Comparison of ENCODE assay signal across 21 cellular contexts in the genomic region with DNA sequence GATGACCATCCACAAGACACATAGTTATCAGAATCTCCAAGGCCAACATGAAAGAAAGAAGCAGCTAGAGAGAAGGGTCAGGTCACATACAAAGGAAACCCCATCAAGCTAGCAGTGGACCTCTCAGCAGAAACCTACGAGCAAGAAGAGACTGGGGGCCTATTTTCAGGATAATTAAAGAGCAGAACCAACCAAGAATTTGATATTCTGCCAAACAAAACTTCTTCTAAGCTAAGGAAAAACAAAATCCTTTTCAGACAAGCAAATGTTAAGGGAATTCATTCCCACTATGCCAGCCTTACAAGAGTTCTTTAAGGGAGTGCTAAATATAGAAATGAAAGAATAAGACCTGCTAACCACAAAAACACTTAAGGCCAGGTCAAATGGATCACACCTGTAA.
"Had no signal": no experiment of that assay in that cellular context is flagged by ENCODE, and none has a peak within 500 bp of the region (broad histone marks: within the 10 kb centered on the region; RNA-seq: fewer than 3 reads in every experiment).

No MANE protein-coding gene starts in this region.

- H3K36me3 ChIP-seq: brain microvascular endothelial cell, gastrocnemius medialis, right atrium auricular region, tibial artery had no signal

- H3K27me3 ChIP-seq: brain microvascular endothelial cell, gastrocnemius medialis, right atrium auricular region, spleen, suprapubic skin, tibial artery had no signal

- H3K4me3 ChIP-seq: gastrocnemius medialis, psoas muscle, right atrium auricular region, spleen, suprapubic skin, tibial artery had no signal

- H3K9me3 ChIP-seq: gastrocnemius medialis, psoas muscle, right atrium auricular region, spleen, suprapubic skin, tibial artery had no signal

- ATAC-seq: activated CD4-positive, alpha-beta T cell treated with anti-CD3 and anti-CD28 coated beads for 36 hours; activated CD8-positive, alpha-beta memory T cell treated with anti-CD3 and anti-CD28 coated beads, Interleukin-2, amount 10 ng/mL, durations not matched to agents 7 days and 5 days; activated CD8-positive, alpha-beta T cell treated with anti-CD3 and anti-CD28 coated beads, Interleukin-2, amount 10 ng/mL, durations not matched to agents 7 days and 5 days; activated naive CD8-positive, alpha-beta T cell treated with anti-CD3 and anti-CD28 coated beads, Interleukin-2, amount 50 U/mL, for 24 hours; gastrocnemius medialis; naive thymus-derived CD4-positive, alpha-beta T cell had no signal

- H3K27ac ChIP-seq: brain microvascular endothelial cell, gastrocnemius medialis, parathyroid adenoma, psoas muscle, right atrium auricular region, spleen, suprapubic skin, tibial artery had no signal

- DNase-seq: activated CD4-positive, alpha-beta T cell treated with anti-CD3 and anti-CD28 coated beads for 36 hours; activated CD4-positive, CD25-positive, alpha-beta regulatory T cell; activated CD8-positive, alpha-beta memory T cell treated with anti-CD3 and anti-CD28 coated beads, Interleukin-2, amount 10 ng/mL, durations not matched to agents 7 days and 5 days; activated CD8-positive, alpha-beta T cell treated with anti-CD3 and anti-CD28 coated beads, Interleukin-2, amount 10 ng/mL, durations not matched to agents 7 days and 5 days; activated naive CD8-positive, alpha-beta T cell treated with anti-CD3 and anti-CD28 coated beads, Interleukin-2, amount 50 U/mL, for 24 hours; activated T-cell treated with anti-CD3 and anti-CD28 coated beads, Interleukin-2, amount 50 U/mL, for 48 hours; brain microvascular endothelial cell; central memory CD4-positive, alpha-beta T cell; dermis blood vessel endothelial cell; effector CD8-positive, alpha-beta T cell; gastrocnemius medialis; glutamatergic neuron; naive thymus-derived CD4-positive, alpha-beta T cell; nucleus accumbens; psoas muscle; spleen; stimulated activated naive CD4-positive, alpha-beta T cell; tibial artery had no signal

- H3K4me1 ChIP-seq: right atrium auricular region, spleen, suprapubic skin had no signal
